ENCODE assay signal across 8 cellular contexts in the genomic region with DNA sequence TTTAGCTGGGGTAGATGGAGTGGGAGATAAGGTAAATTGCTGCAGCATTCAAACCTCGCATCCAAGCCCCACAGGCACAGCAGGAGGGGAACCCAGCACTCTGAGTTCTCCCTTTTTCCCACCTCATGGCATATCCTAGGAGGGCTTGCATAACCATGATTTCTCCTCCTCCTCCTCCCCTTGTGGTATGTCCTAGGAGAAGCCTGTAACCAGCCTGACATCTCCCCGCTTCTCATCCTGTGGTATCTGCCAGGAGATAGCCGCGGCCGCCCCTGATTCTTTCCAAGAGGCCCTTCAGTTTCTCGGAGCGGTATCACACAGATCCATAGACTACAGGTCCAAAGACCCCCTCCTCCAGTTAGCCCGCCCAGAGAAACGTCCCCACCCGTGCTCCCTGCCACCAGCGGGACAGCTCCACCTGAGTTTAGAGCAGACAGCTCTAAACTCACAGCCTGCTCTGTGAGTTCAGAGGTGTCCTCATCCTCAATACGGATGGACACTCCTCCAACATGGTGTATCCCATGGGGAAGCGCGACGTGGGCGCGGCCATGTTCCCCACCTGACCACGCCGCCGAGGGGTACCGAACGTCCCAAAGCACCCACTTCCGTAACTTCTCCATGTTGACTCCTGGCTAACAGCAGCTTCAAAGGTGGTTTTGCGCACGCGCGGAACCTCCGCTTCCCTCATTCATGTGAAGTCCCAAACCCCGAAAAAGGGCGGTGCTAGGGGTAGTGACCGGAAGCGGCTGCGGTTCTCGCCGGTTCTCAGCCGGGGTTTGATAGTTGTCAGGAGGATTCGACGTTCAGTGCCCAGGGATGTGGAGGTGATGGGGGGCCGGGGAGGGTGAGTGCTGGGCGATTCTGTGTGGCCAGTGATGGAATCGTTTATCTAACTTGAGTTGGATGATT. TPM values are rescaled to one million over a fixed set of nuclear protein-coding genes. Genes with fewer than 3 reads are reported as not detected.
A peak's percentile ranks its signal among the peaks of the same experiment; 100 is the strongest.
DNase-seq lines count a peak whose midpoint lies in the region; ATAC-seq and TF ChIP-seq lines count a peak whose summit lies in the region.

Gene ZNF81 (plus strand): TSS at position 739 of the 909 bp plus-strand sequence. CDS start 9,366 bp downstream, outside the sequence.

- no peak within 1 kb of the TSS for H2AK5ac ChIP-seq in H9 (ENCODE audit: insufficient read length, low read length)

- H3T11ph ChIP-seq in H9 (ENCODE audit: low read length): no peak within 1 kb of the TSS

- H2AFZ ChIP-seq in H9 (ENCODE audit: low read length): no peak within 1 kb of the TSS

- no peaks in the 10 kb centered on the region for H3K23me2 ChIP-seq in H9 (ENCODE audit: insufficient read length, low read depth, low read length, poor library complexity, severe bottlenecking)

- TF ChIP-seq POLR2A in Raji (IDR thresholded peaks at IDR 0.05; ENCODE audit: insufficient read depth, low read depth, low read length): peak; percentile 64

- TF ChIP-seq CTCF in H9 (conservative IDR thresholded peaks at IDR 0.05) (no peak), fibroblast of pulmonary artery (IDR thresholded peaks at IDR 0.05; ENCODE audit: low read length, missing control alignments) (no peak)

- no peaks in the 10 kb centered on the region for H3K9me3 ChIP-seq in ES-I3 (ENCODE audit: control insufficient read depth, insufficient read depth, low read length)
- H3K9me3 ChIP-seq in H9 (ENCODE audit: control insufficient read depth, low read depth, low read length): peaks cover 33% of the 10 kb centered on the region

- H2BK5ac ChIP-seq in H9 (ENCODE audit: insufficient read length, low read length): no peak within 1 kb of the TSS

- H3K4ac ChIP-seq in H9 (ENCODE audit: low read depth, low read length): no peak within 1 kb of the TSS

- no peak within 1 kb of the TSS for H2BK20ac ChIP-seq in H9 (ENCODE audit: low read depth, low read length, poor library complexity, severe bottlenecking)

- H3K23ac ChIP-seq in H9 (ENCODE audit: insufficient read length, low read depth, low read length): no peak within 1 kb of the TSS

- peak within 1 kb of the TSS; percentile 95 to 97 (median 97); a peak in 6 of 7 replicates for H3K27ac Mint-ChIP-seq in H9
- peak within 1 kb of the TSS; percentile 97 to 99 for H3K27ac Mint-ChIP-seq in natural killer cell treated with Interleukin-12 subunit alpha and Interleukin-12 subunit beta and Interleukin-15 and Interleukin-18, amount 100 ng/mL, for 72 hours

- H4K20me1 ChIP-seq in H9 (ENCODE audit: control insufficient read depth, insufficient read depth, insufficient read length): no peaks in the 10 kb centered on the region

- no peak within 1 kb of the TSS for H4K5ac ChIP-seq in H9 (ENCODE audit: insufficient read length, low read depth, low read length)

- peaks cover 70 to 73% of the 10 kb centered on the region in 2 experiments for H3K9me3 Mint-ChIP-seq in H9
- no peaks in the 10 kb centered on the region for H3K9me3 Mint-ChIP-seq in natural killer cell treated with Interleukin-12 subunit alpha and Interleukin-12 subunit beta and Interleukin-15 and Interleukin-18, amount 100 ng/mL, for 72 hours

- no peak within 1 kb of the TSS for H4K8ac ChIP-seq in H9 (replicated peaks; ENCODE audit: insufficient read length, low read depth, low read length)

- peak within 1 kb of the TSS; percentile 70 for H3K4me3 ChIP-seq in fibroblast of pulmonary artery (replicated peaks; ENCODE audit: low read depth, low read length)

- no peak within 1 kb of the TSS for H3K56ac ChIP-seq in H9 (ENCODE audit: insufficient read length, low read depth, low read length)

- no peak within 1 kb of the TSS for H3K18ac ChIP-seq in H9 (ENCODE audit: insufficient read length, low read depth, low read length)

- H4K91ac ChIP-seq in H9 (ENCODE audit: insufficient read length, low read depth, low read length): no peak within 1 kb of the TSS

- peak within 1 kb of the TSS; percentile 58 for H3K9ac ChIP-seq in ES-I3 (ENCODE audit: low read depth, low read length)
- H3K9ac ChIP-seq in H9 (ENCODE audit: extremely low read depth, insufficient read length, low read length): peak within 1 kb of the TSS; percentile 67

- DNase-seq in H9: peak; percentile 95
- DNase-seq in M059J (ENCODE audit: low read depth): peak; percentile 97
- DNase-seq in activated effector memory CD4-positive, alpha-beta T cell treated with Interleukin-2 at 50 U/mL for 16 hours: peak; percentile 85
- peak; percentile 97 for DNase-seq in fibroblast of pulmonary artery (ENCODE audit: low read depth)
- peak; percentile 94 for DNase-seq in natural killer cell treated with Interleukin-12 subunit alpha and Interleukin-12 subunit beta and Interleukin-15 and Interleukin-18, amount 100 ng/mL, for 72 hours (ENCODE audit: low spot score)
- peak; percentile 84 for DNase-seq in stimulated activated naive CD4-positive, alpha-beta T cell treated with Interleukin-2 at 50 U/mL for 16 hours (lab: John Stamatoyannopoulos, UW)

- no peaks in the 10 kb centered on the region for H3K79me2 ChIP-seq in H9 (ENCODE audit: insufficient read depth, low read length)

- H3K36me3 ChIP-seq in ES-I3 (ENCODE audit: insufficient read depth, low read length): no peaks in the 10 kb centered on the region

- no peak within 1 kb of the TSS for H3K27ac ChIP-seq in H9 (ENCODE audit: insufficient read length, low read depth, low read length)

- peaks cover 9 to 10% of the 10 kb centered on the region in 2 experiments for H3K4me1 Mint-ChIP-seq in H9
- peaks cover 7 to 12% of the 10 kb centered on the region in 2 donors for H3K4me1 Mint-ChIP-seq in natural killer cell treated with Interleukin-12 subunit alpha and Interleukin-12 subunit beta and Interleukin-15 and Interleukin-18, amount 100 ng/mL, for 72 hours (ENCODE audit: low read depth in 2 of 2)

- H3K14ac ChIP-seq in H9 (ENCODE audit: insufficient read depth, low read length): peak within 1 kb of the TSS; percentile 66; the same call in 1 of the 2 replicates

- no peaks in the 10 kb centered on the region for H3K27me3 ChIP-seq in H9 (ENCODE audit: insufficient read depth, low read length)

- H2BK12ac ChIP-seq in H9 (ENCODE audit: insufficient read length, low read depth, low read length): no peak within 1 kb of the TSS

- H3K4me3 Mint-ChIP-seq in H9: peak within 1 kb of the TSS; percentile 96 to 97
- peak within 1 kb of the TSS; percentile 95 for H3K4me3 Mint-ChIP-seq in natural killer cell treated with Interleukin-12 subunit alpha and Interleukin-12 subunit beta and Interleukin-15 and Interleukin-18, amount 100 ng/mL, for 72 hours

- no peaks in the 10 kb centered on the region for H3K79me1 ChIP-seq in H9 (ENCODE audit: insufficient read depth, low read depth, low read length, poor library complexity, severe bottlenecking)

- H3K36me3 Mint-ChIP-seq in H9 (ENCODE audit: insufficient read depth in 1 of 3, low read depth in 3 of 3): peaks cover 0 to 12% (median 0%) of the 10 kb centered on the region in 3 experiments; a peak in 5 of 7 replicates
- H3K36me3 Mint-ChIP-seq in natural killer cell treated with Interleukin-12 subunit alpha and Interleukin-12 subunit beta and Interleukin-15 and Interleukin-18, amount 100 ng/mL, for 72 hours: no peaks in the 10 kb centered on the region

- no peak within 1 kb of the TSS for H2BK15ac ChIP-seq in H9 (ENCODE audit: low read depth, low read length)

- no peaks in the 10 kb centered on the region for H3K27me3 Mint-ChIP-seq in H9 (ENCODE audit: low read depth)
- no peaks in the 10 kb centered on the region for H3K27me3 Mint-ChIP-seq in natural killer cell treated with Interleukin-12 subunit alpha and Interleukin-12 subunit beta and Interleukin-15 and Interleukin-18, amount 100 ng/mL, for 72 hours

- peak; percentile 92 to 97 for ATAC-seq in natural killer cell treated with Interleukin-12 subunit alpha and Interleukin-12 subunit beta and Interleukin-15 and Interleukin-18, amount 100 ng/mL, for 72 hours

- H3K4me1 ChIP-seq in ES-I3 (ENCODE audit: insufficient read depth, low read length) (no peaks in the 10 kb centered on the region), H9 (ENCODE audit: insufficient read depth, low read length) (no peaks in the 10 kb centered on the region)

- no peak within 1 kb of the TSS for H2BK120ac ChIP-seq in H9 (ENCODE audit: low read depth, low read length, poor library complexity, severe bottlenecking)

- WGBS in H9 (ENCODE audit: extremely low coverage, insufficient read length, low lambda C conversion rate): no CpG with 5 or more reads among the region's 41 CpGs

- peak within 1 kb of the TSS; percentile 22 for H3K4me2 ChIP-seq in H9 (ENCODE audit: insufficient read depth, insufficient read length, low read length)

RNA-seq across cellular contexts. Expression of gene ZNF81, which starts in this region (rescaled TPM):
- total RNA-seq in H9 (2021): 8.9 and 11.0 TPM in 2 replicates
- 3.7 and 5.6 TPM in 2 replicates for total RNA-seq in M059J (2014; rRNA removed; shearing (Covaris generic))
- 10 to 100 TPM; 13.3 to 17.9 TPM for total RNA-seq in natural killer cell treated with Interleukin-12 subunit alpha and Interleukin-12 subunit beta and Interleukin-15 and Interleukin-18, amount 100 ng/mL, for 72 hours
